ENCODE assay signal across 11 cellular contexts in the genomic region with DNA sequence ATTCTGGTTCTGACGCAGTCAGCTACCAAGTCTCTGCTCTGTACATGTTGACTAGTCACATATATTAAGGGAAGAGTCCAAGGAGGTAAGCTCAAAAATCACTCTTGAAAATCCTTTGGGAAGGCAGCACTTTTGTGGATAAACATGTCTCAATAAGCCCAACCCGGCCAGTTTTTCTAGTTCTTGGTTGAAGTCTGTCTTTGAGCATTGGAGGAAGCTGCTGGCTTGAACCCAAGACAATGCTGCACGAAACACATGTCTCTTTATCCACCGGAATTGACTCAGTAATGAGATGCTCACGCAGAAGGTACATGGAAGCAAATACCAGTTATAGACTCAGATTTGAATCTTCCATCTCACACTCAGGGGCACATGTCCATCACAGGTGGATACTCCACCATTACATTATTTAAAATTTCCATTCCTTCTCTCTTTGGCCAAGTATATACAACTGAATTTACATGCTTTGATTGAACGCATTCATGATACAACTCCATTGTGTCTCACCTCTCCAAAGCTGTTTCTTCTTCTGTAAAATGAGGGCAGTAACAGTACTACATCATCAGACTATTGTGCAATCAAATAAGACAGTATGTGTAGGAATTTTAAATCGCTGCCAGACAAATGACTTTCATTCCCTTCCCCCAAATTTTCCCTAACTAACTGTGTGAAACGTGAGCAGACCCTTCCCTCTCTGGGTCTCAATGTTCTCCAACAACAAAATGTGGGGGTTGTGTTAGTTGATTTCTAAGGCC. TPM values are rescaled to one million over a fixed set of nuclear protein-coding genes. Genes with fewer than 3 reads are reported as not detected.
DNase-seq lines count a peak whose midpoint lies in the region; ATAC-seq, FAIRE-seq and TF ChIP-seq lines count a peak whose summit lies in the region.
"Had no signal": no experiment of that assay in that cellular context is flagged by ENCODE, and none has a peak within 500 bp of the region (broad histone marks: within the 10 kb centered on the region; RNA-seq: fewer than 3 reads in every experiment).

No MANE protein-coding gene starts in this region.

- H3K4me3 Mint-ChIP-seq in WTC11 (no peak overlapping the region), H9 (no peak overlapping the region)
- no peak overlapping the region for H3K4me3 Mint-ChIP-seq in CD4-positive, alpha-beta T cell
- H3K4me3 Mint-ChIP-seq: activated naive CD8-positive, alpha-beta T cell treated with anti-CD3 and anti-CD28 coated beads, Interleukin-2, amount 50 U/mL, for 24 hours had no signal

- H3K4me1 ChIP-seq in HepG2 (ENCODE audit: insufficient read depth, low read length) (peaks cover 14% of the 10 kb centered on the region), right lobe of liver (peaks cover 0 to 19% (median 4%) of the 10 kb centered on the region in 4 donors), H9 (ENCODE audit: insufficient read depth, low read length) (no peaks in the 10 kb centered on the region)

- H2AFZ ChIP-seq in HepG2 (ENCODE audit: low read length) (no peak overlapping the region), H9 (ENCODE audit: low read length) (no peak overlapping the region)

- H3K27ac Mint-ChIP-seq in WTC11 (peak overlapping the region; percentile 20; the same call in 1 of the 2 replicates), H9 (0 out of 7 replicates have a peak overlapping the region, but pooled peaks of 1 of the 3 experiments have one; percentile 0)
- no peak overlapping the region for H3K27ac Mint-ChIP-seq in CD4-positive, alpha-beta T cell
- H3K27ac Mint-ChIP-seq: activated naive CD8-positive, alpha-beta T cell treated with anti-CD3 and anti-CD28 coated beads, Interleukin-2, amount 50 U/mL, for 24 hours had no signal

- BruUV-seq in HepG2 (replicated peaks; lab: Mats Ljungman, UMichigan) = TSS peak; percentile 20

- no peak overlapping the region for H4K5ac ChIP-seq in H9 (ENCODE audit: insufficient read length, low read depth, low read length)

- no peak for FAIRE-seq in HepG2 (lab: Jason Lieb, UNC)

- H3K4me1 Mint-ChIP-seq in WTC11 (peaks cover 10% of the 10 kb centered on the region), H9 (peaks cover 10 to 11% of the 10 kb centered on the region in 2 experiments)
- no peaks in the 10 kb centered on the region for H3K4me1 Mint-ChIP-seq in CD4-positive, alpha-beta T cell (ENCODE audit: low read depth)
- H3K4me1 Mint-ChIP-seq: activated naive CD8-positive, alpha-beta T cell treated with anti-CD3 and anti-CD28 coated beads, Interleukin-2, amount 50 U/mL, for 24 hours had no signal

- H3K9me3 Mint-ChIP-seq in WTC11 (no peaks in the 10 kb centered on the region), H9 (no peaks in the 10 kb centered on the region; a peak in 1 of 5 replicates)
- H3K9me3 Mint-ChIP-seq in CD4-positive, alpha-beta T cell = no peaks in the 10 kb centered on the region
- H3K9me3 Mint-ChIP-seq: activated naive CD8-positive, alpha-beta T cell treated with anti-CD3 and anti-CD28 coated beads, Interleukin-2, amount 50 U/mL, for 24 hours had no signal

- H3K9me3 ChIP-seq in HepG2 (ENCODE audit: low read length) = no peaks in the 10 kb centered on the region
- H3K9me3 ChIP-seq in right lobe of liver = no peaks in the 10 kb centered on the region
- no peaks in the 10 kb centered on the region for H3K9me3 ChIP-seq in MG63
- no peaks in the 10 kb centered on the region for H3K9me3 ChIP-seq in CD4-positive, alpha-beta T cell (ENCODE audit: control insufficient read depth, low read length)
- no peaks in the 10 kb centered on the region for H3K9me3 ChIP-seq in H9 (ENCODE audit: control insufficient read depth, low read depth, low read length)
- H3K9me3 ChIP-seq: BLaER1 treated with 17β-estradiol and CSF1 and Interleukin-3, amounts not matched to agents 10 nM and 100 nM had no signal

- no peak for TF ChIP-seq RAD21 in HepG2 (CRISPR knock-in tag; IDR thresholded peaks at IDR 0.05)

- H3K23ac ChIP-seq in H9 (ENCODE audit: insufficient read length, low read depth, low read length) = no peak overlapping the region

- H3K4ac ChIP-seq in H9 (ENCODE audit: low read depth, low read length) = no peak overlapping the region

- H3K36me3 Mint-ChIP-seq in WTC11 (no peaks in the 10 kb centered on the region), H9 (ENCODE audit: insufficient read depth in 1 of 3, low read depth in 3 of 3) (peaks cover 0 to 2% (median 0%) of the 10 kb centered on the region in 3 experiments; a peak in 1 of 7 replicates)
- H3K36me3 Mint-ChIP-seq in CD4-positive, alpha-beta T cell (ENCODE audit: low read depth) = peaks cover 1% of the 10 kb centered on the region

- H4K8ac ChIP-seq in H9 (replicated peaks; ENCODE audit: insufficient read length, low read depth, low read length) = no peak overlapping the region

- no peak overlapping the region for H2BK15ac ChIP-seq in H9 (ENCODE audit: low read depth, low read length)

- no peak for DNase-seq in HepG2 (ENCODE audit: low spot score)
- no peak for DNase-seq in right lobe of liver
- no peak for DNase-seq in WTC11 (ENCODE audit: low spot score)
- peak; percentile 22 for DNase-seq in fibroblast of villous mesenchyme (ENCODE audit: low read depth)
- DNase-seq in MG63 = no peak
- DNase-seq in CD1c-positive myeloid dendritic cell (ENCODE audit: extremely low spot score) = no peak
- DNase-seq in CD4-positive, alpha-beta T cell = no peak
- no peak for DNase-seq in H9

- no peak overlapping the region for H2BK5ac ChIP-seq in H9 (ENCODE audit: insufficient read length, low read length)

- intact Hi-C loops in HepG2 (cut with micrococcal nuclease; ENCODE audit: unreplicated experiment) (loop anchor here (1.0 kb wide), 1 partner anchor 27 kb away; no protein-coding TSS in a partner anchor), right lobe of liver (cut with DNase I) (loop anchor here in 1 of 2 donors (10.0 kb wide), 1 partner anchor 161 kb away; the partner anchor contains the start of gene FOXJ3)
- intact Hi-C loops in CD4-positive, alpha-beta T cell (cut with DNase I, micrococcal nuclease) = loop anchor here (1.0 to 10.0 kb wide), 5 partner anchors 161 to 657 kb away; partner anchors contain the start of gene FOXJ3 (in 1 of the 2)

- H3K4me2 ChIP-seq in HepG2 (ENCODE audit: low read depth, low read length) (no peak overlapping the region), H9 (ENCODE audit: insufficient read depth, insufficient read length, low read length) (no peak overlapping the region)
- H3K4me2 ChIP-seq: BLaER1 treated with 17β-estradiol and CSF1 and Interleukin-3, amounts not matched to agents 10 nM and 100 nM had no signal

- H3K56ac ChIP-seq in H9 (ENCODE audit: insufficient read length, low read depth, low read length) = no peak overlapping the region

- TF ChIP-seq CTCF in HepG2 (CRISPR knock-in tag; IDR thresholded peaks at IDR 0.05) (no peak), right lobe of liver (IDR thresholded peaks at IDR 0.05) (no peak), WTC11 (IDR thresholded peaks at IDR 0.05) (no peak), fibroblast of villous mesenchyme (IDR thresholded peaks at IDR 0.05; ENCODE audit: insufficient read depth, low read depth, low read length) (no peak), H9 (conservative IDR thresholded peaks at IDR 0.05) (no peak)
- TF ChIP-seq CTCF in CD4-positive, alpha-beta T cell (IDR thresholded peaks at IDR 0.05) = no peak

- no peak overlapping the region for H3K18ac ChIP-seq in H9 (ENCODE audit: insufficient read length, low read depth, low read length)

- H3K27ac ChIP-seq in HepG2 (ENCODE audit: extremely low read length, insufficient read depth, low read length) = no peak overlapping the region
- H3K27ac ChIP-seq in right lobe of liver = no peak overlapping the region
- no peak overlapping the region for H3K27ac ChIP-seq in CD4-positive, alpha-beta T cell (ENCODE audit: low read depth, low read length)
- no peak overlapping the region for H3K27ac ChIP-seq in H9 (ENCODE audit: insufficient read length, low read depth, low read length)

- H2AK5ac ChIP-seq in H9 (ENCODE audit: insufficient read length, low read length) = no peak overlapping the region

- no peak overlapping the region for H2BK120ac ChIP-seq in H9 (ENCODE audit: low read depth, low read length, poor library complexity, severe bottlenecking)

- no peaks in the 10 kb centered on the region for H3K27me3 Mint-ChIP-seq in WTC11 (ENCODE audit: low read depth)
- H3K27me3 Mint-ChIP-seq in CD4-positive, alpha-beta T cell = no peaks in the 10 kb centered on the region
- H3K27me3 Mint-ChIP-seq in H9 (ENCODE audit: low read depth) = no peaks in the 10 kb centered on the region
- H3K27me3 Mint-ChIP-seq: activated naive CD8-positive, alpha-beta T cell treated with anti-CD3 and anti-CD28 coated beads, Interleukin-2, amount 50 U/mL, for 24 hours had no signal

- no peak overlapping the region for H2BK20ac ChIP-seq in H9 (ENCODE audit: low read depth, low read length, poor library complexity, severe bottlenecking)

- POLR2A ChIA-PET in HepG2 (lab: Yijun Ruan, JAX) (no interaction called here), WTC11 (lab: Charles Lee) (no interaction called here)
- POLR2A ChIA-PET in CD4-positive, alpha-beta T cell (lab: Charles Lee) = interaction anchor here (0.8 to 1.2 kb wide), 3 partner anchors 501 to 658 kb away, joined by 3 to 4 read pairs (median 4); no protein-coding TSS in a partner anchor

- H3K27me3 ChIP-seq in HepG2 (ENCODE audit: control insufficient read depth in 1 of 2, insufficient read depth in 2 of 2, low read length in 2 of 2) (no peaks in the 10 kb centered on the region), right lobe of liver (no peaks in the 10 kb centered on the region), MG63 (no peaks in the 10 kb centered on the region), H9 (ENCODE audit: insufficient read depth, low read length) (no peaks in the 10 kb centered on the region)
- H3K27me3 ChIP-seq in CD4-positive, alpha-beta T cell (ENCODE audit: control insufficient read depth, insufficient read depth, low read length) = no peaks in the 10 kb centered on the region
- H3K27me3 ChIP-seq: BLaER1 treated with 17β-estradiol and CSF1 and Interleukin-3, amounts not matched to agents 10 nM and 100 nM had no signal

- H3K79me1 ChIP-seq in H9 (ENCODE audit: insufficient read depth, low read depth, low read length, poor library complexity, severe bottlenecking) = no peaks in the 10 kb centered on the region

- WGBS in HepG2 (ENCODE audit: low lambda C conversion rate) = 98% methylated on average over 8 of the region's 8 CpGs
- WGBS in right lobe of liver (ENCODE audit: insufficient coverage, low coverage, low lambda C conversion rate, missing lambda C conversion rate) = 80% methylated on average over 4 of the region's 8 CpGs
- no CpG with 5 or more reads among the region's 8 CpGs for WGBS in H9 (ENCODE audit: extremely low coverage, insufficient read length, low lambda C conversion rate)

- ATAC-seq in HepG2 (no peak), right lobe of liver (no peak), WTC11 (no peak)
- ATAC-seq in CD4-positive, alpha-beta T cell (ENCODE audit: poor library complexity) = no peak

- no peak overlapping the region for H3T11ph ChIP-seq in H9 (ENCODE audit: low read length)

- in situ Hi-C loops in HepG2 (cut with HindIII; ENCODE audit: extremely low pct_ligation_motif_present, low pct_unique_long_range_greater_than_20kb) = no loop called here

- H3K9ac ChIP-seq in HepG2 (ENCODE audit: insufficient read depth, low read depth, low read length) = no peak overlapping the region
- no peak overlapping the region for H3K9ac ChIP-seq in H9 (ENCODE audit: extremely low read depth, insufficient read length, low read length)
- H3K9ac ChIP-seq: BLaER1 treated with 17β-estradiol and CSF1 and Interleukin-3, amounts not matched to agents 10 nM and 100 nM had no signal

- H3K23me2 ChIP-seq in H9 (ENCODE audit: insufficient read length, low read depth, low read length, poor library complexity, severe bottlenecking) = no peaks in the 10 kb centered on the region

- H4K20me1 ChIP-seq in HepG2 (ENCODE audit: insufficient read depth, low read length) (no peaks in the 10 kb centered on the region), H9 (ENCODE audit: control insufficient read depth, insufficient read depth, insufficient read length) (no peaks in the 10 kb centered on the region)

- H2BK12ac ChIP-seq in H9 (ENCODE audit: insufficient read length, low read depth, low read length) = no peak overlapping the region

- H3K36me3 ChIP-seq in HepG2 (replicated peaks in 1 of 2; ENCODE audit: control insufficient read depth in 1 of 2, insufficient read depth in 2 of 2, low read length in 2 of 2) = no peaks in the 10 kb centered on the region
- no peaks in the 10 kb centered on the region for H3K36me3 ChIP-seq in right lobe of liver
- no peaks in the 10 kb centered on the region; the same call in none of the 2 replicates for H3K36me3 ChIP-seq in MG63

- TF ChIP-seq POLR2A in HepG2 (IDR thresholded peaks at IDR 0.05; ENCODE audit: insufficient read depth in 1 of 2, low read depth in 2 of 2, low read length in 2 of 2) (no peak), right lobe of liver (IDR thresholded peaks at IDR 0.05) (no peak)

- no peaks in the 10 kb centered on the region for H3K79me2 ChIP-seq in HepG2 (ENCODE audit: insufficient read depth, low read length)
- H3K79me2 ChIP-seq in H9 (ENCODE audit: insufficient read depth, low read length) = no peaks in the 10 kb centered on the region

- CTCF ChIA-PET in HepG2 (lab: Yijun Ruan, JAX; ENCODE audit: low intra/inter-chr PET ratio, low total read pairs) (interaction anchor here (3.0 kb wide), 1 partner anchor 27 kb away, joined by 31 read pairs; no protein-coding TSS in a partner anchor), WTC11 (lab: Charles Lee) (interaction anchor here (0.5 to 2.2 kb wide), 72 partner anchors 9 to 658 kb away, joined by 3 to 38 read pairs (median 4); partner anchors contain the start of genes C1orf50, CCDC30, GUCA2A and HIVEP3)
- CTCF ChIA-PET in CD4-positive, alpha-beta T cell (lab: Charles Lee) = interaction anchor here (0.5 to 3.1 kb wide), 23 partner anchors 9 to 658 kb away, joined by 3 to 22 read pairs (median 5); no protein-coding TSS in a partner anchor

- no peak overlapping the region for H3K14ac ChIP-seq in H9 (ENCODE audit: insufficient read depth, low read length)

- TF ChIP-seq EP300 in HepG2 (IDR thresholded peaks at IDR 0.05; ENCODE audit: low read depth in 2 of 2, low read length in 2 of 2) (no peak), HepG2 (CRISPR knock-in tag; IDR thresholded peaks at IDR 0.05; ENCODE audit: borderline replicate concordance) (no peak)

- H3K4me3 ChIP-seq in HepG2 (replicated peaks in 1 of 3; ENCODE audit: insufficient read depth in 1 of 3, low read depth in 2 of 3, low read length in 3 of 3) (no peak overlapping the region), right lobe of liver (no peak overlapping the region), fibroblast of villous mesenchyme (ENCODE audit: low read depth, low read length) (no peak overlapping the region), MG63 (no peak overlapping the region)
- H3K4me3 ChIP-seq: BLaER1 treated with 17β-estradiol and CSF1 and Interleukin-3, amounts not matched to agents 10 nM and 100 nM had no signal

- no peak overlapping the region for H4K91ac ChIP-seq in H9 (ENCODE audit: insufficient read length, low read depth, low read length)

RNA-seq across cellular contexts. Expression of gene GUCA2A, which starts 9.6 kb away (rescaled TPM):
- total RNA-seq in HepG2 (2016; rRNA removed; fragmentation: Illumina TruSeq; extraction: Trizol) (not detected in 2 replicates), right lobe of liver (not detected), WTC11 (2021) (not detected in 3 replicates), fibroblast of villous mesenchyme (not detected in 2 replicates), H9 (2021) (not detected in 2 replicates)
- not detected in 2 replicates for total RNA-seq in HepG2 (2016; cell fraction: cytosol; rRNA removed; fragmentation: Illumina TruSeq; extraction: Trizol; ENCODE audit: low read depth)
- not detected in 2 replicates for total RNA-seq in HepG2 (2016; cell fraction: insoluble cytoplasmic fraction; rRNA removed; fragmentation: Illumina TruSeq; extraction: Trizol)
- total RNA-seq in HepG2 (2016; cell fraction: membrane; rRNA removed; fragmentation: Illumina TruSeq; extraction: Trizol) = not detected in 2 replicates
- total RNA-seq in HepG2 (2016; cell fraction: nucleus; rRNA removed; fragmentation: Illumina TruSeq; extraction: Trizol) = not detected in 2 replicates
- polyA plus RNA-seq in HepG2 (2011; rRNA removed) = not detected in 2 replicates
- 0.13 TPM in 1 of 2 replicates, not detected in the other for polyA plus RNA-seq in HepG2 (2011; cell fraction: cytosol; rRNA removed)
- not detected in 2 replicates for polyA plus RNA-seq in HepG2 (2011; cell fraction: nucleus; rRNA removed)
- polyA plus RNA-seq in HepG2 (2012) = not detected in 2 replicates
- polyA plus RNA-seq in HepG2 (2016; cell fraction: cytosol; fragmentation: Illumina TruSeq; extraction: Trizol; ENCODE audit: low read depth) = not detected in 2 replicates
- polyA plus RNA-seq in HepG2 (2016; cell fraction: insoluble cytoplasmic fraction; fragmentation: Illumina TruSeq; extraction: Trizol; ENCODE audit: low read depth) = not detected in 2 replicates
- not detected in 2 replicates for polyA plus RNA-seq in HepG2 (2016; cell fraction: membrane; fragmentation: Illumina TruSeq; extraction: Trizol; ENCODE audit: low read depth)
- polyA plus RNA-seq in HepG2 (2016; cell fraction: nucleus; fragmentation: Illumina TruSeq; extraction: Trizol; ENCODE audit: insufficient read depth, low read depth) = not detected in 2 replicates
- polyA minus RNA-seq in HepG2 (2011; rRNA and poly(A)+ RNA removed; ENCODE audit: low replicate concordance) = not detected in 2 replicates
- not detected in 2 replicates for polyA minus RNA-seq in HepG2 (2011; cell fraction: cytosol; rRNA and poly(A)+ RNA removed)
- not detected in 2 replicates for polyA minus RNA-seq in HepG2 (2011; cell fraction: nucleus; rRNA and poly(A)+ RNA removed)
- total RNA-seq in MG63 (2014; rRNA removed; shearing (Covaris generic); ENCODE audit: low replicate concordance) = not detected in 2 replicates
- total RNA-seq in CD4-positive, alpha-beta T cell = not detected
- total RNA-seq: LHCN-M2 had no signal

RNA-seq across cellular contexts. Expression of gene GUCA2B, which starts 20.9 kb away (rescaled TPM):
- total RNA-seq in HepG2 (2016; rRNA removed; fragmentation: Illumina TruSeq; extraction: Trizol) = not detected in 2 replicates
- not detected in 2 replicates for total RNA-seq in HepG2 (2016; cell fraction: cytosol; rRNA removed; fragmentation: Illumina TruSeq; extraction: Trizol; ENCODE audit: low read depth)
- total RNA-seq in HepG2 (2016; cell fraction: insoluble cytoplasmic fraction; rRNA removed; fragmentation: Illumina TruSeq; extraction: Trizol) = not detected in 2 replicates
- total RNA-seq in HepG2 (2016; cell fraction: membrane; rRNA removed; fragmentation: Illumina TruSeq; extraction: Trizol) = not detected in 2 replicates
- total RNA-seq in HepG2 (2016; cell fraction: nucleus; rRNA removed; fragmentation: Illumina TruSeq; extraction: Trizol) = not detected in 2 replicates
- not detected in 2 replicates for polyA plus RNA-seq in HepG2 (2011; rRNA removed)
- polyA plus RNA-seq in HepG2 (2011; cell fraction: cytosol; rRNA removed) = not detected in 2 replicates
- polyA plus RNA-seq in HepG2 (2011; cell fraction: nucleus; rRNA removed) = not detected in 2 replicates
- polyA plus RNA-seq in HepG2 (2012) = not detected in 2 replicates
- polyA plus RNA-seq in HepG2 (2016; cell fraction: cytosol; fragmentation: Illumina TruSeq; extraction: Trizol; ENCODE audit: low read depth) = not detected in 2 replicates
- polyA plus RNA-seq in HepG2 (2016; cell fraction: insoluble cytoplasmic fraction; fragmentation: Illumina TruSeq; extraction: Trizol; ENCODE audit: low read depth) = not detected in 2 replicates
- polyA plus RNA-seq in HepG2 (2016; cell fraction: membrane; fragmentation: Illumina TruSeq; extraction: Trizol; ENCODE audit: low read depth) = not detected in 2 replicates
- not detected in 2 replicates for polyA plus RNA-seq in HepG2 (2016; cell fraction: nucleus; fragmentation: Illumina TruSeq; extraction: Trizol; ENCODE audit: insufficient read depth, low read depth)
- not detected in 2 replicates for polyA minus RNA-seq in HepG2 (2011; rRNA and poly(A)+ RNA removed; ENCODE audit: low replicate concordance)
- not detected in 2 replicates for polyA minus RNA-seq in HepG2 (2011; cell fraction: cytosol; rRNA and poly(A)+ RNA removed)
- not detected in 2 replicates for polyA minus RNA-seq in HepG2 (2011; cell fraction: nucleus; rRNA and poly(A)+ RNA removed)
- total RNA-seq in right lobe of liver = 1 to 10 TPM in 4 of 6 experiments, not detected in 2; 1.8 to 3.3 (median 2.7) TPM
- not detected in 3 replicates for total RNA-seq in WTC11 (2021)
- total RNA-seq in fibroblast of villous mesenchyme = not detected in 2 replicates
- not detected in 2 replicates for total RNA-seq in MG63 (2014; rRNA removed; shearing (Covaris generic); ENCODE audit: low replicate concordance)
- total RNA-seq in CD4-positive, alpha-beta T cell = not detected
- not detected in 2 replicates for total RNA-seq in H9 (2021)
- total RNA-seq: LHCN-M2 had no signal
